In the genomic region with DNA sequence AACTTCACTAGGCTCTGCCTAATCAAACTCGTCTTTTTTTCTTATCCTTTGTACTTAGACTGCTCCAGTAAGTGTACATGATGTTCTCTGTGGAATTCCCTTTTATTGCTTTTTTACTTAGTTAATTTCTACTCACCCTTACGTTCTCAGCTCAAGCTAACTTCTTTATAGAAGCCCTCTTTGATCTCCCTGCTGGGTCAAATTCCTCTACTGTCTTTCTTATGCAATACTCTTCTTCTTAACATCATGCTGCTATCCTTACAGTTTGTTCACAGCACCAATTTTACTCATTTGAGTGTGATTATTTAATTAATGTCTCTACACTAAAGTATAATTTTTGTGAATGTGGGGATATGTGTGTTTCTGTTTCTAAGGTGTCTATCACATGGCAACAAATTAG, we compare ENCODE assay signal across 1 cellular context.
TF ChIP-seq lines count a peak whose summit lies in the region.

No MANE protein-coding gene starts in this region.

TF ChIP-seq in GM23338, 12 proteins besides CTCF, POLR2A, EP300 and RAD21 (continued from another document):
- TF ChIP-seq, protein P1, sequence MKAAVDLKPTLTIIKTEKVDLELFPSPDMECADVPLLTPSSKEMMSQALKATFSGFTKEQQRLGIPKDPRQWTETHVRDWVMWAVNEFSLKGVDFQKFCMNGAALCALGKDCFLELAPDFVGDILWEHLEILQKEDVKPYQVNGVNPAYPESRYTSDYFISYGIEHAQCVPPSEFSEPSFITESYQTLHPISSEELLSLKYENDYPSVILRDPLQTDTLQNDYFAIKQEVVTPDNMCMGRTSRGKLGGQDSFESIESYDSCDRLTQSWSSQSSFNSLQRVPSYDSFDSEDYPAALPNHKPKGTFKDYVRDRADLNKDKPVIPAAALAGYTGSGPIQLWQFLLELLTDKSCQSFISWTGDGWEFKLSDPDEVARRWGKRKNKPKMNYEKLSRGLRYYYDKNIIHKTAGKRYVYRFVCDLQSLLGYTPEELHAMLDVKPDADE (IDR thresholded peaks at IDR 0.05) = no peak
- TF ChIP-seq ZNF331 (CRISPR knock-in tag; IDR thresholded peaks at IDR 0.05; ENCODE audit: low read depth) (no peak), POLR2AphosphoS5 (IDR thresholded peaks at IDR 0.05; ENCODE audit: low read depth) (no peak), JUNB (IDR thresholded peaks at IDR 0.05; ENCODE audit: unreplicated experiment) (no peak), STAT1 (IDR thresholded peaks at IDR 0.05; ENCODE audit: unreplicated experiment) (no peak), CREB1 (CRISPR knock-in tag; IDR thresholded peaks at IDR 0.05; ENCODE audit: low read depth) (no peak)
- TF ChIP-seq, protein P2, sequence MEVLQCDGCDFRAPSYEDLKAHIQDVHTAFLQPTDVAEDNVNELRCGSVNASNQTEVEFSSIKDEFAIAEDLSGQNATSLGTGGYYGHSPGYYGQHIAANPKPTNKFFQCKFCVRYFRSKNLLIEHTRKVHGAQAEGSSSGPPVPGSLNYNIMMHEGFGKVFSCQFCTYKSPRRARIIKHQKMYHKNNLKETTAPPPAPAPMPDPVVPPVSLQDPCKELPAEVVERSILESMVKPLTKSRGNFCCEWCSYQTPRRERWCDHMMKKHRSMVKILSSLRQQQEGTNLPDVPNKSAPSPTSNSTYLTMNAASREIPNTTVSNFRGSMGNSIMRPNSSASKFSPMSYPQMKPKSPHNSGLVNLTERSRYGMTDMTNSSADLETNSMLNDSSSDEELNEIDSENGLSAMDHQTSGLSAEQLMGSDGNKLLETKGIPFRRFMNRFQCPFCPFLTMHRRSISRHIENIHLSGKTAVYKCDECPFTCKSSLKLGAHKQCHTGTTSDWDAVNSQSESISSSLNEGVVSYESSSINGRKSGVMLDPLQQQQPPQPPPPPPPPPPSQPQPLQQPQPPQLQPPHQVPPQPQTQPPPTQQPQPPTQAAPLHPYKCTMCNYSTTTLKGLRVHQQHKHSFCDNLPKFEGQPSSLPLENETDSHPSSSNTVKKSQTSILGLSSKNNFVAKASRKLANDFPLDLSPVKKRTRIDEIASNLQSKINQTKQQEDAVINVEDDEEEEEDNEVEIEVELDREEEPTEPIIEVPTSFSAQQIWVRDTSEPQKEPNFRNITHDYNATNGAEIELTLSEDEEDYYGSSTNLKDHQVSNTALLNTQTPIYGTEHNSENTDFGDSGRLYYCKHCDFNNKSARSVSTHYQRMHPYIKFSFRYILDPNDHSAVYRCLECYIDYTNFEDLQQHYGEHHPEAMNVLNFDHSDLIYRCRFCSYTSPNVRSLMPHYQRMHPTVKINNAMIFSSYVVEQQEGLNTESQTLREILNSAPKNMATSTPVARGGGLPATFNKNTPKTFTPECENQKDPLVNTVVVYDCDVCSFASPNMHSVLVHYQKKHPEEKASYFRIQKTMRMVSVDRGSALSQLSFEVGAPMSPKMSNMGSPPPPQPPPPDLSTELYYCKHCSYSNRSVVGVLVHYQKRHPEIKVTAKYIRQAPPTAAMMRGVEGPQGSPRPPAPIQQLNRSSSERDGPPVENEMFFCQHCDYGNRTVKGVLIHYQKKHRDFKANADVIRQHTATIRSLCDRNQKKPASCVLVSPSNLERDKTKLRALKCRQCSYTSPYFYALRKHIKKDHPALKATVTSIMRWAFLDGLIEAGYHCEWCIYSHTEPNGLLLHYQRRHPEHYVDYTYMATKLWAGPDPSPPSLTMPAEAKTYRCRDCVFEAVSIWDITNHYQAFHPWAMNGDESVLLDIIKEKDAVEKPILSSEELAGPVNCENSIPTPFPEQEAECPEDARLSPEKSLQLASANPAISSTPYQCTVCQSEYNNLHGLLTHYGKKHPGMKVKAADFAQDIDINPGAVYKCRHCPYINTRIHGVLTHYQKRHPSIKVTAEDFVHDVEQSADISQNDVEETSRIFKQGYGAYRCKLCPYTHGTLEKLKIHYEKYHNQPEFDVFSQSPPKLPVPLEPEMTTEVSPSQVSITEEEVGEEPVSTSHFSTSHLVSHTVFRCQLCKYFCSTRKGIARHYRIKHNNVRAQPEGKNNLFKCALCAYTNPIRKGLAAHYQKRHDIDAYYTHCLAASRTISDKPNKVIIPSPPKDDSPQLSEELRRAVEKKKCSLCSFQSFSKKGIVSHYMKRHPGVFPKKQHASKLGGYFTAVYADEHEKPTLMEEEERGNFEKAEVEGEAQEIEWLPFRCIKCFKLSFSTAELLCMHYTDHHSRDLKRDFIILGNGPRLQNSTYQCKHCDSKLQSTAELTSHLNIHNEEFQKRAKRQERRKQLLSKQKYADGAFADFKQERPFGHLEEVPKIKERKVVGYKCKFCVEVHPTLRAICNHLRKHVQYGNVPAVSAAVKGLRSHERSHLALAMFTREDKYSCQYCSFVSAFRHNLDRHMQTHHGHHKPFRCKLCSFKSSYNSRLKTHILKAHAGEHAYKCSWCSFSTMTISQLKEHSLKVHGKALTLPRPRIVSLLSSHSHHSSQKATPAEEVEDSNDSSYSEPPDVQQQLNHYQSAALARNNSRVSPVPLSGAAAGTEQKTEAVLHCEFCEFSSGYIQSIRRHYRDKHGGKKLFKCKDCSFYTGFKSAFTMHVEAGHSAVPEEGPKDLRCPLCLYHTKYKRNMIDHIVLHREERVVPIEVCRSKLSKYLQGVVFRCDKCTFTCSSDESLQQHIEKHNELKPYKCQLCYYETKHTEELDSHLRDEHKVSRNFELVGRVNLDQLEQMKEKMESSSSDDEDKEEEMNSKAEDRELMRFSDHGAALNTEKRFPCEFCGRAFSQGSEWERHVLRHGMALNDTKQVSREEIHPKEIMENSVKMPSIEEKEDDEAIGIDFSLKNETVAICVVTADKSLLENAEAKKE (CRISPR knock-in tag; IDR thresholded peaks at IDR 0.05) = no peak
TF ChIP-seq in GM23338: peak in this region for 0.
